ENCODE assay signal across 9 cellular contexts in the genomic region with DNA sequence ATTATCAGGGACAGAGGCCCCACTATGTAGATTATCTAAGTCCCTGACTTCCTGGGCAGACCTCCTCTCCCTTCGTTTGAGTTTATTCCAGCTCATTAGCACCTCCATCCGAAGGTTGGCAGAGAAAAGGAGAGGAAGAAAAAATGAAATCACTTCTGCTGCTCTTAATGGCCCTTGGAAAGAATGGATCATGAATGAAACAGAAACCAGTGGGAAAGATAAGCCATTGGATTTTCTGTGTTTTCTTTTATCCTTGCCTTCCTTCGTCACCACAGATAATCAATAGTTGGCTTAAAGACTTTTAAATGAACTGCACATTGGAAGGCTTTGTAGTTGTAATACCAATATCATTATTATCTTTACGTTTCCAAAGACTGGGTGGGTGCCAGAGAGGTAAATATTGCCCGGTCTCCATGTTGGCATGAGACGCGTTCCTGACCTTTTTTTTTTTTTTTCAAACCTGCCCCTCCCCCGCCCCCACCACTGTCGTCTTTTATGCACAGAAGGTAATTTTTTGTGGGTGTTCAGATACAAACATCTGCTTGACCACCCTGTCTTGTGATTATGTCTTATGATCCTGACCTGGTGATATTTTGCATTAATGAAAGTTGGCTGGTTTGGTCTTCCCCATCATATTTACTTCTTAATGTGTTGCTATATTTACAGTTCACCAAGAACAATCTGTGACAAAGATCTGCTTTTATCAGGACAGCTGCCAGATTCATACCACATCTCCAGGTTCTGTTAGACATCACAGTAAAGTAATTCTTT.
DNase-seq lines count a peak whose midpoint lies in the region; ATAC-seq and TF ChIP-seq lines count a peak whose summit lies in the region.
"Had no signal": no experiment of that assay in that cellular context is flagged by ENCODE, and none has a peak within 500 bp of the region (broad histone marks: within the 10 kb centered on the region; RNA-seq: fewer than 3 reads in every experiment).

No MANE protein-coding gene starts in this region.

- ATAC-seq in activated naive CD4-positive, alpha-beta T cell treated with anti-CD3 and anti-CD28 coated beads, Interleukin-2, amount 50 U/mL, for 72 hours: no peak
- ATAC-seq in left lung (no peak), HG02970 (IDR thresholded peaks at IDR 0.05; ENCODE audit: low FRiP score, unreplicated experiment) (no peak), HG03439 (IDR thresholded peaks at IDR 0.05; ENCODE audit: unreplicated experiment) (no peak)

- H3K9me3 Mint-ChIP-seq in activated naive CD4-positive, alpha-beta T cell treated with anti-CD3 and anti-CD28 coated beads, Interleukin-2, amount 50 U/mL, for 72 hours: peaks cover 0 to 10% of the 10 kb centered on the region in 2 donors

- intact Hi-C loops in left lung (cut with DNase I): no loop called here

- no peaks in the 10 kb centered on the region for H3K9me3 ChIP-seq in left lung
- H3K9me3 ChIP-seq: BLaER1 had no signal

- peak overlapping the region; percentile 75 to 97 for H3K27ac Mint-ChIP-seq in activated naive CD4-positive, alpha-beta T cell treated with anti-CD3 and anti-CD28 coated beads, Interleukin-2, amount 50 U/mL, for 72 hours

- H3K36me3 ChIP-seq in left lung (no peaks in the 10 kb centered on the region), urinary bladder (ENCODE audit: insufficient read depth) (no peaks in the 10 kb centered on the region)

- H3K27ac ChIP-seq in left lung (peak overlapping the region; percentile 48 to 78), urinary bladder (ENCODE audit: low read depth) (peak overlapping the region; percentile 23)
- H3K27ac ChIP-seq: BLaER1 had no signal

- H3K27me3 ChIP-seq in left lung: no peaks in the 10 kb centered on the region
- H3K27me3 ChIP-seq: BLaER1 had no signal

- no peak for DNase-seq in activated naive CD4-positive, alpha-beta T cell treated with anti-CD3 and anti-CD28 coated beads, Interleukin-2, amount 50 U/mL, for 72 hours (ENCODE audit: low spot score in 2 of 2)
- DNase-seq in activated naive CD4-positive, alpha-beta T cell treated with Interleukin-2 at 50 U/mL for 16 hours: no peak
- DNase-seq in SK-N-DZ (ENCODE audit: low spot score) (peak; percentile 68), left lung (no peak), NCI-H2196 treated with DMSO at 0.1 percent for 48 hours (lab: John Stamatoyannopoulos, UW; ENCODE audit: unreplicated experiment) (no peak)

- no peak for TF ChIP-seq CTCF in left lung (IDR thresholded peaks at IDR 0.05)

- peaks cover 27 to 67% of the 10 kb centered on the region in 2 donors for H3K4me1 ChIP-seq in left lung
- no peaks in the 10 kb centered on the region for H3K4me1 ChIP-seq in urinary bladder (ENCODE audit: insufficient read depth)

- 66% methylated on average over 9 of the region's 9 CpGs for WGBS in urinary bladder

- H3K4me3 ChIP-seq in left lung (no peak overlapping the region), urinary bladder (ENCODE audit: low read depth, low read length) (no peak overlapping the region)
- H3K4me3 ChIP-seq: BLaER1 had no signal

- peaks cover 9 to 77% of the 10 kb centered on the region in 2 donors for H3K36me3 Mint-ChIP-seq in activated naive CD4-positive, alpha-beta T cell treated with anti-CD3 and anti-CD28 coated beads, Interleukin-2, amount 50 U/mL, for 72 hours
